In the genomic region with DNA sequence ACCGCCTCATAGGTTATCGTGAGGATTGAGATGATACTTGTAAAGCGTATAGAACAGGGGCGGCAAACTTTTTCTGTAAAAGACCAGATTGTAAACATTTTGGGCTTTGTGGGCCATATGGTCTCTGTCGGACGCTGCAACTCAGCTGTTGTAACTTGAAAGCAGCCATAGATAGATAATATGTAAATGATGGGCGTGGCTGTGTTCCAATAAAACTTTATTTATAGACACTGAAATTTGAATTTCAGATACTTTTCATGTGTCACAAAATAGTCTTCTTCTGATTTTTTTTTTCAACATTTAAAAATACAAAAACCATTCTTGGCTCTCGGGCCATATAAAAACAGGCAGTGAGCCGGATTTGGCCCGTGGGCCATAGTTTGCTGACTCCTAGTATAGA, we compare ENCODE assay signal across 1 cellular context.
TF ChIP-seq lines count a peak whose summit lies in the region.

No MANE protein-coding gene starts in this region.

TF ChIP-seq in K562, 482 proteins besides CTCF, POLR2A, EP300 and RAD21 (continued from another document):
- TF ChIP-seq ZBTB40 (IDR thresholded peaks at IDR 0.05) = peak; percentile 91
- peak; percentile 79 for TF ChIP-seq ZBTB40 (CRISPR knock-in tag; IDR thresholded peaks at IDR 0.05)
- no peak for TF ChIP-seq MTA3 (IDR thresholded peaks at IDR 0.05; ENCODE audit: borderline replicate concordance)
